ENCODE assay signal across 9 cellular contexts in genomic region chr7:141071855-141072547, GRCh38. TPM values are rescaled to one million over a fixed set of nuclear protein-coding genes. Genes with fewer than 3 reads are reported as not detected.
A peak's percentile ranks its signal among the peaks of the same experiment; 100 is the strongest.
DNase-seq lines count a peak whose midpoint lies in the region; FAIRE-seq and TF ChIP-seq lines count a peak whose summit lies in the region.
"Had no signal": no experiment of that assay in that cellular context is flagged by ENCODE, and none has a peak within 500 bp of the region (broad histone marks: within the 10 kb centered on the region; RNA-seq: fewer than 3 reads in every experiment).

No MANE protein-coding gene starts in this region.

- H3K36me3 ChIP-seq in mesodermal cell (ENCODE audit: control insufficient read depth, insufficient read depth, low read length) = no peaks in the 10 kb centered on the region
- H3K36me3 ChIP-seq: SJSA1 had no signal

- peak overlapping the region; percentile 41 for H3K4me3 ChIP-seq in mesodermal cell (ENCODE audit: extremely low read depth, insufficient read depth, low read length, poor library complexity, severe bottlenecking)
- H3K4me3 ChIP-seq: SJSA1 had no signal

- no peaks in the 10 kb centered on the region for H3K36me3 Mint-ChIP-seq in brain

- no peak for FAIRE-seq in GM19239 (lab: Jason Lieb, UNC)

- peaks cover 24% of the 10 kb centered on the region for H3K27me3 Mint-ChIP-seq in brain

- no peak for TF ChIP-seq POLR2A in erythroblast (IDR thresholded peaks at IDR 0.05; ENCODE audit: low read length)

- H3K27ac ChIP-seq in mesodermal cell (ENCODE audit: low read depth, low read length, severe bottlenecking) = no peak overlapping the region
- H3K27ac ChIP-seq: SJSA1 had no signal

- peak; percentile 92 for DNase-seq in DMS79 treated with DMSO at 0.1 percent for 48 hours (lab: John Stamatoyannopoulos, UW)
- peak; percentile 85 for DNase-seq in NCI-H1092 treated with DMSO at 0.1 percent for 48 hours (lab: John Stamatoyannopoulos, UW)
- DNase-seq in erythroblast (lab: John Stamatoyannopoulos, UW) = no peak
- DNase-seq in stimulated activated CD4-positive, alpha-beta T cell treated with anti-CD3 and anti-CD28 coated beads, Interleukin-4, amount 100 ng/mL, for 1 hour = no peak
- no peak for DNase-seq in activated effector memory CD4-positive, alpha-beta T cell treated with anti-CD3 and anti-CD28 coated beads, Interleukin-2, amount 50 U/mL, for 16 hours
- no peak for DNase-seq in GM19239 (ENCODE audit: insufficient read length, low spot score)

- WGBS in mesodermal cell (ENCODE audit: insufficient coverage in 2 of 2), 2 experiments = 0 to 2% methylated on average over 1 to 14 of the region's 21 CpGs

- H3K9me3 Mint-ChIP-seq in brain = peaks cover 0 to 2% (median 0%) of the 10 kb centered on the region in 5 experiments

- no peaks in the 10 kb centered on the region for H3K9me3 ChIP-seq in mesodermal cell (ENCODE audit: control insufficient read depth, low read length)
- H3K9me3 ChIP-seq: SJSA1 had no signal

- peaks cover 12% of the 10 kb centered on the region for H3K4me1 Mint-ChIP-seq in brain

- no peak for TF ChIP-seq CTCF in brain (conservative IDR thresholded peaks at IDR 0.05)

- H3K4me1 ChIP-seq in mesodermal cell (ENCODE audit: control insufficient read depth, insufficient read depth, low read length, poor library complexity, severe bottlenecking) = peaks cover 14% of the 10 kb centered on the region

- H3K4me3 Mint-ChIP-seq in brain = peak overlapping the region; percentile 88 to 98 (median 96)

- peak overlapping the region; percentile 95 to 99 (median 98) for H3K27ac Mint-ChIP-seq in brain

RNA-seq across cellular contexts. Expression of gene TMEM178B, which starts 1.9 kb away (rescaled TPM):
- polyA plus RNA-seq in brain (ENCODE audit: insufficient read depth, low read depth, low replicate concordance) = 24.3 TPM
- 0.81 TPM for polyA plus RNA-seq in mesodermal cell (2013, experiment 1 of 2)
- polyA plus RNA-seq in mesodermal cell (2013, experiment 2 of 2) = 0.86 TPM

RNA-seq across cellular contexts. Expression of gene MRPS33, which starts 57.2 kb away (rescaled TPM):
- 80.0 TPM for polyA plus RNA-seq in brain (ENCODE audit: insufficient read depth, low read depth, low replicate concordance)
- 39.7 TPM for polyA plus RNA-seq in mesodermal cell (2013, experiment 1 of 2)
- polyA plus RNA-seq in mesodermal cell (2013, experiment 2 of 2) = 48.2 TPM

Comparison
In these comparisons a context has a peak if more than half of its experiments do, and no peak if none do; other contexts are left out.
1. DNase-seq: peak in DMS79 treated with DMSO at 0.1 percent for 48 hours (single experiment) and NCI-H1092 treated with DMSO at 0.1 percent for 48 hours (single experiment); none in erythroblast (0 of 2), stimulated activated CD4-positive, alpha-beta T cell treated with anti-CD3 and anti-CD28 coated beads, Interleukin-4, amount 100 ng/mL, for 1 hour (single experiment), activated effector memory CD4-positive, alpha-beta T cell treated with anti-CD3 and anti-CD28 coated beads, Interleukin-2, amount 50 U/mL, for 16 hours (single experiment) and GM19239 (single experiment).